1 cellular context compared by ENCODE assay signal in the genomic region with DNA sequence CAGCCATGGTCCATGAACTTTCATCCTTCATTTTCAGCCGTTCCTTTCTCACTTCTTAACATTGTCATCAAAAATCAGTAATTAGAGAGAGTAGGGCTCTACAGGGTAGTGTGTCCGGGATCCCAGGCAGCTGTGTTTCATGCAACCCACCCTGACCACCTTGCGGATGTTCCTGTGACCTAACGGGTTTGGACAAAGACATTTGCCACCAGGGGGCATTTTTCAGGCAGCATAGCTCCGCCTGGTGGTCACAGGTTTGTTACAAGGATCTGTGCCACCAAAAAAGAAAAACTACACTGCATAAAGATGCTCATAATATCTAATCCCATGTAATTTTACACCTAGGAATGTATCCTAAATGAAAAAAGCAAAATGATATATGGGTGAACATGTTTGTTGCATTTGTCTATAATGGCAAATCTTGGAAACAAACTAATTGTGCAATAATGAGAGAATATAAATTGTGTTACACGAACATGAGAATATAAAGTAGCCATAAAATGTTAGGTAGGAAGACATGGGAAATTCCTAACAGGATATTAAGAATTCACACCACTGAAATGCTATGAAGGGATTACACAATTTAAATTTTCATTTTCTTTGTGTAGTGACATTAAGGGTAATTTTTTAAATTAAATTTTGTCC.
TF ChIP-seq lines count a peak whose summit lies in the region.

No MANE protein-coding gene starts in this region.

TF ChIP-seq in GM12878, 131 proteins besides CTCF, POLR2A, EP300 and RAD21 (continued from another document):
- TF ChIP-seq, protein P1, sequence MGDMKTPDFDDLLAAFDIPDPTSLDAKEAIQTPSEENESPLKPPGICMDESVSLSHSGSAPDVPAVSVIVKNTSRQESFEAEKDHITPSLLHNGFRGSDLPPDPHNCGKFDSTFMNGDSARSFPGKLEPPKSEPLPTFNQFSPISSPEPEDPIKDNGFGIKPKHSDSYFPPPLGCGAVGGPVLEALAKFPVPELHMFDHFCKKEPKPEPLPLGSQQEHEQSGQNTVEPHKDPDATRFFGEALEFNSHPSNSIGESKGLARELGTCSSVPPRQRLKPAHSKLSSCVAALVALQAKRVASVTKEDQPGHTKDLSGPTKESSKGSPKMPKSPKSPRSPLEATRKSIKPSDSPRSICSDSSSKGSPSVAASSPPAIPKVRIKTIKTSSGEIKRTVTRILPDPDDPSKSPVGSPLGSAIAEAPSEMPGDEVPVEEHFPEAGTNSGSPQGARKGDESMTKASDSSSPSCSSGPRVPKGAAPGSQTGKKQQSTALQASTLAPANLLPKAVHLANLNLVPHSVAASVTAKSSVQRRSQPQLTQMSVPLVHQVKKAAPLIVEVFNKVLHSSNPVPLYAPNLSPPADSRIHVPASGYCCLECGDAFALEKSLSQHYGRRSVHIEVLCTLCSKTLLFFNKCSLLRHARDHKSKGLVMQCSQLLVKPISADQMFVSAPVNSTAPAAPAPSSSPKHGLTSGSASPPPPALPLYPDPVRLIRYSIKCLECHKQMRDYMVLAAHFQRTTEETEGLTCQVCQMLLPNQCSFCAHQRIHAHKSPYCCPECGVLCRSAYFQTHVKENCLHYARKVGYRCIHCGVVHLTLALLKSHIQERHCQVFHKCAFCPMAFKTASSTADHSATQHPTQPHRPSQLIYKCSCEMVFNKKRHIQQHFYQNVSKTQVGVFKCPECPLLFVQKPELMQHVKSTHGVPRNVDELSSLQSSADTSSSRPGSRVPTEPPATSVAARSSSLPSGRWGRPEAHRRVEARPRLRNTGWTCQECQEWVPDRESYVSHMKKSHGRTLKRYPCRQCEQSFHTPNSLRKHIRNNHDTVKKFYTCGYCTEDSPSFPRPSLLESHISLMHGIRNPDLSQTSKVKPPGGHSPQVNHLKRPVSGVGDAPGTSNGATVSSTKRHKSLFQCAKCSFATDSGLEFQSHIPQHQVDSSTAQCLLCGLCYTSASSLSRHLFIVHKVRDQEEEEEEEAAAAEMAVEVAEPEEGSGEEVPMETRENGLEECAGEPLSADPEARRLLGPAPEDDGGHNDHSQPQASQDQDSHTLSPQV (IDR thresholded peaks at IDR 0.05): no peak
- no peak for TF ChIP-seq NR2C2 (IDR thresholded peaks at IDR 0.05; ENCODE audit: borderline replicate concordance, control insufficient read depth, insufficient read length, low read depth)
- no peak for TF ChIP-seq EGR1 (IDR thresholded peaks at IDR 0.05; ENCODE audit: borderline replicate concordance in 1 of 2, low read depth in 2 of 2, low read length in 2 of 2)
- TF ChIP-seq YY1 (IDR thresholded peaks at IDR 0.05; ENCODE audit: low read depth, low read length): 0 out of 2 replicates have a peak, but pooled peaks have one; percentile 44
- TF ChIP-seq, protein P2, sequence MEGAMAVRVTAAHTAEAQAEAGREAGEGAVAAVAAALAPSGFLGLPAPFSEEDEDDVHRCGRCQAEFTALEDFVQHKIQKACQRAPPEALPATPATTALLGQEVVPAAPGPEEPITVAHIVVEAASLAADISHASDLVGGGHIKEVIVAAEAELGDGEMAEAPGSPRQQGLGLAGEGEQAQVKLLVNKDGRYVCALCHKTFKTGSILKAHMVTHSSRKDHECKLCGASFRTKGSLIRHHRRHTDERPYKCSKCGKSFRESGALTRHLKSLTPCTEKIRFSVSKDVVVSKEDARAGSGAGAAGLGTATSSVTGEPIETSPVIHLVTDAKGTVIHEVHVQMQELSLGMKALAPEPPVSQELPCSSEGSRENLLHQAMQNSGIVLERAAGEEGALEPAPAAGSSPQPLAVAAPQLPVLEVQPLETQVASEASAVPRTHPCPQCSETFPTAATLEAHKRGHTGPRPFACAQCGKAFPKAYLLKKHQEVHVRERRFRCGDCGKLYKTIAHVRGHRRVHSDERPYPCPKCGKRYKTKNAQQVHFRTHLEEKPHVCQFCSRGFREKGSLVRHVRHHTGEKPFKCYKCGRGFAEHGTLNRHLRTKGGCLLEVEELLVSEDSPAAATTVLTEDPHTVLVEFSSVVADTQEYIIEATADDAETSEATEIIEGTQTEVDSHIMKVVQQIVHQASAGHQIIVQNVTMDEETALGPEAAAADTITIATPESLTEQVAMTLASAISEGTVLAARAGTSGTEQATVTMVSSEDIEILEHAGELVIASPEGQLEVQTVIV (IDR thresholded peaks at IDR 0.05; ENCODE audit: borderline replicate concordance, partially characterized antibody): no peak
- TF ChIP-seq, protein P3, sequence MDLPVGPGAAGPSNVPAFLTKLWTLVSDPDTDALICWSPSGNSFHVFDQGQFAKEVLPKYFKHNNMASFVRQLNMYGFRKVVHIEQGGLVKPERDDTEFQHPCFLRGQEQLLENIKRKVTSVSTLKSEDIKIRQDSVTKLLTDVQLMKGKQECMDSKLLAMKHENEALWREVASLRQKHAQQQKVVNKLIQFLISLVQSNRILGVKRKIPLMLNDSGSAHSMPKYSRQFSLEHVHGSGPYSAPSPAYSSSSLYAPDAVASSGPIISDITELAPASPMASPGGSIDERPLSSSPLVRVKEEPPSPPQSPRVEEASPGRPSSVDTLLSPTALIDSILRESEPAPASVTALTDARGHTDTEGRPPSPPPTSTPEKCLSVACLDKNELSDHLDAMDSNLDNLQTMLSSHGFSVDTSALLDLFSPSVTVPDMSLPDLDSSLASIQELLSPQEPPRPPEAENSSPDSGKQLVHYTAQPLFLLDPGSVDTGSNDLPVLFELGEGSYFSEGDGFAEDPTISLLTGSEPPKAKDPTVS (IDR thresholded peaks at IDR 0.05; ENCODE audit: low read depth, low read length): no peak
- TF ChIP-seq NR2F1 (conservative IDR thresholded peaks at IDR 0.05): no peak
- TF ChIP-seq SMARCA5 (IDR thresholded peaks at IDR 0.05): 0 out of 2 replicates have a peak, but pooled peaks have one; percentile 50
- TF ChIP-seq, protein P4, sequence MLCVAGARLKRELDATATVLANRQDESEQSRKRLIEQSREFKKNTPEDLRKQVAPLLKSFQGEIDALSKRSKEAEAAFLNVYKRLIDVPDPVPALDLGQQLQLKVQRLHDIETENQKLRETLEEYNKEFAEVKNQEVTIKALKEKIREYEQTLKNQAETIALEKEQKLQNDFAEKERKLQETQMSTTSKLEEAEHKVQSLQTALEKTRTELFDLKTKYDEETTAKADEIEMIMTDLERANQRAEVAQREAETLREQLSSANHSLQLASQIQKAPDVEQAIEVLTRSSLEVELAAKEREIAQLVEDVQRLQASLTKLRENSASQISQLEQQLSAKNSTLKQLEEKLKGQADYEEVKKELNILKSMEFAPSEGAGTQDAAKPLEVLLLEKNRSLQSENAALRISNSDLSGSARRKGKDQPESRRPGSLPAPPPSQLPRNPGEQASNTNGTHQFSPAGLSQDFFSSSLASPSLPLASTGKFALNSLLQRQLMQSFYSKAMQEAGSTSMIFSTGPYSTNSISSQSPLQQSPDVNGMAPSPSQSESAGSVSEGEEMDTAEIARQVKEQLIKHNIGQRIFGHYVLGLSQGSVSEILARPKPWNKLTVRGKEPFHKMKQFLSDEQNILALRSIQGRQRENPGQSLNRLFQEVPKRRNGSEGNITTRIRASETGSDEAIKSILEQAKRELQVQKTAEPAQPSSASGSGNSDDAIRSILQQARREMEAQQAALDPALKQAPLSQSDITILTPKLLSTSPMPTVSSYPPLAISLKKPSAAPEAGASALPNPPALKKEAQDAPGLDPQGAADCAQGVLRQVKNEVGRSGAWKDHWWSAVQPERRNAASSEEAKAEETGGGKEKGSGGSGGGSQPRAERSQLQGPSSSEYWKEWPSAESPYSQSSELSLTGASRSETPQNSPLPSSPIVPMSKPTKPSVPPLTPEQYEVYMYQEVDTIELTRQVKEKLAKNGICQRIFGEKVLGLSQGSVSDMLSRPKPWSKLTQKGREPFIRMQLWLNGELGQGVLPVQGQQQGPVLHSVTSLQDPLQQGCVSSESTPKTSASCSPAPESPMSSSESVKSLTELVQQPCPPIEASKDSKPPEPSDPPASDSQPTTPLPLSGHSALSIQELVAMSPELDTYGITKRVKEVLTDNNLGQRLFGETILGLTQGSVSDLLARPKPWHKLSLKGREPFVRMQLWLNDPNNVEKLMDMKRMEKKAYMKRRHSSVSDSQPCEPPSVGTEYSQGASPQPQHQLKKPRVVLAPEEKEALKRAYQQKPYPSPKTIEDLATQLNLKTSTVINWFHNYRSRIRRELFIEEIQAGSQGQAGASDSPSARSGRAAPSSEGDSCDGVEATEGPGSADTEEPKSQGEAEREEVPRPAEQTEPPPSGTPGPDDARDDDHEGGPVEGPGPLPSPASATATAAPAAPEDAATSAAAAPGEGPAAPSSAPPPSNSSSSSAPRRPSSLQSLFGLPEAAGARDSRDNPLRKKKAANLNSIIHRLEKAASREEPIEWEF (IDR thresholded peaks at IDR 0.05; ENCODE audit: insufficient replicate concordance, low read depth, low read length): no peak
